In the genomic region with DNA sequence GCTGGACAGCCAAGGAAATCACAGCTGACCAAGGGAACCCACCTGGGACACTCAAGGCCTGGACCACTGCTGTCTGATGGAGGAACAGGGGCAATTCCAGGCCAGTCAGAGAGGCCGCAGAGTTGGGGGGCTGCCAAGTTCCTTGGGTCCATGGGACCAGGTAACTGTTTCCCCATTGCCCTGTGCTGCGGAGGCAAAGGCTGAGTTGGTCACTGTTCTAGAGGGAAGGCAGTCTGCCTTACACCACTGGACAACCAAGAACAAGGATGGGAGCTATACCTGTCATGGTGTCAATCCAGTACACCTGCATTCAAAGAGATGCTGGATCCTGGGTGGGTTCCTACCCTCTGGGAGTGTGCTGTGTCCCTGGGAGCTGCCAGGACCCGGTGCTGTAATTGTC, we compare ENCODE assay signal across 19 cellular contexts. TPM values are rescaled to one million over a fixed set of nuclear protein-coding genes. Genes with fewer than 3 reads are reported as not detected.
DNase-seq lines count a peak whose midpoint lies in the region; ATAC-seq, FAIRE-seq and TF ChIP-seq lines count a peak whose summit lies in the region.
"Had no signal": no experiment of that assay in that cellular context is flagged by ENCODE, and none has a peak within 500 bp of the region (broad histone marks: within the 10 kb centered on the region; RNA-seq: fewer than 3 reads in every experiment).

No MANE protein-coding gene starts in this region.

- ATAC-seq in activated T-helper 17 cell treated with anti-CD3 and anti-CD28 coated beads, Interleukin-2, amount 50 U/mL, for 72 hours (replicated peaks): no peak
- no peak for ATAC-seq in natural killer cell
- no peak for ATAC-seq in left lung
- ATAC-seq: A549, esophagus mucosa, gastroesophageal sphincter, HCT116 had no signal

- CTCF ChIA-PET in activated CD4-positive, alpha-beta T cell treated with anti-CD3 and anti-CD28 coated beads, Interleukin-2, amount 10 ng/mL, durations not matched to agents 7 days and 5 days (lab: Charles Lee): interaction anchor here (0.8 to 2.2 kb wide), 3 partner anchors 10 to 14 kb away, joined by 3 to 7 read pairs (median 4); no protein-coding TSS in a partner anchor

- no peak overlapping the region for H3K4me3 Mint-ChIP-seq in activated CD4-positive, alpha-beta T cell treated with anti-CD3 and anti-CD28 coated beads, Interleukin-2, amount 10 ng/mL, durations not matched to agents 7 days and 5 days
- peak overlapping the region; percentile 63 for H3K4me3 Mint-ChIP-seq in activated T-helper 17 cell treated with anti-CD3 and anti-CD28 coated beads, Interleukin-2, amount 50 U/mL, for 72 hours
- H3K4me3 Mint-ChIP-seq in natural killer cell: no peak overlapping the region

- in situ Hi-C loops in GM18951 (cut with MboI; ENCODE audit: low sequenced_read_pairs, unreplicated experiment): no loop called here

- H3K27me3 Mint-ChIP-seq in activated CD4-positive, alpha-beta T cell treated with anti-CD3 and anti-CD28 coated beads, Interleukin-2, amount 10 ng/mL, durations not matched to agents 7 days and 5 days: no peaks in the 10 kb centered on the region
- no peaks in the 10 kb centered on the region for H3K27me3 Mint-ChIP-seq in activated T-helper 17 cell treated with anti-CD3 and anti-CD28 coated beads, Interleukin-2, amount 50 U/mL, for 72 hours
- no peaks in the 10 kb centered on the region for H3K27me3 Mint-ChIP-seq in natural killer cell (ENCODE audit: low read depth in 2 of 2)

- H3K4me3 ChIP-seq in left lung: no peak overlapping the region
- H3K4me3 ChIP-seq: A549, gastroesophageal sphincter, uterus had no signal

- no peak for FAIRE-seq in urothelium cell line (lab: Jason Lieb, UNC)
- FAIRE-seq: A549, D721Med, kidney had no signal

- no peaks in the 10 kb centered on the region for H3K27me3 ChIP-seq in left lung
- H3K27me3 ChIP-seq: gastroesophageal sphincter, uterus had no signal

- no peak for DNase-seq in activated CD4-positive, alpha-beta T cell treated with anti-CD3 and anti-CD28 coated beads, Interleukin-2, amount 10 ng/mL, durations not matched to agents 7 days and 5 days
- DNase-seq in activated CD4-positive, alpha-beta T cell treated with anti-CD3 and anti-CD28 coated beads, Interleukin-2, amount 50 U/mL, for 4 hours: no peak
- DNase-seq in natural killer cell: no peak
- no peak for DNase-seq in urothelium cell line (ENCODE audit: low spot score)
- DNase-seq in NCI-H1417 treated with DMSO at 0.1 percent for 48 hours (lab: John Stamatoyannopoulos, UW): no peak
- no peak for DNase-seq in left lung
- DNase-seq: activated CD4-positive, alpha-beta T cell treated with anti-CD3 and anti-CD28 coated beads, Interleukin-2, amount 50 U/mL, for 1 hour; kidney; NCI-H1092 treated with DMSO at 0.1 percent for 48 hours; stimulated activated CD4-positive, alpha-beta T cell treated with anti-CD3 and anti-CD28 coated beads, Interleukin-4, amount 100 ng/mL, for 24 hours; uterus had no signal

- no peak overlapping the region for H3K27ac ChIP-seq in left lung
- H3K27ac ChIP-seq: A549, gastroesophageal sphincter, RWPE1, uterus had no signal

- peak; percentile 20 for TF ChIP-seq POLR2A in GM18951 (IDR thresholded peaks at IDR 0.05; ENCODE audit: extremely low read depth, insufficient read depth, insufficient read length)

- H3K4me1 Mint-ChIP-seq in activated CD4-positive, alpha-beta T cell treated with anti-CD3 and anti-CD28 coated beads, Interleukin-2, amount 10 ng/mL, durations not matched to agents 7 days and 5 days: peaks cover 67% of the 10 kb centered on the region
- peaks cover 33% of the 10 kb centered on the region for H3K4me1 Mint-ChIP-seq in activated T-helper 17 cell treated with anti-CD3 and anti-CD28 coated beads, Interleukin-2, amount 50 U/mL, for 72 hours
- peaks cover 38 to 44% of the 10 kb centered on the region in 2 donors for H3K4me1 Mint-ChIP-seq in natural killer cell

- H3K9me3 ChIP-seq in left lung: no peaks in the 10 kb centered on the region
- H3K9me3 ChIP-seq: A549, uterus had no signal

- POLR2A ChIA-PET in activated CD4-positive, alpha-beta T cell treated with anti-CD3 and anti-CD28 coated beads, Interleukin-2, amount 10 ng/mL, durations not matched to agents 7 days and 5 days (lab: Charles Lee): no interaction called here

- no peak for TF ChIP-seq CTCF in natural killer cell (IDR thresholded peaks at IDR 0.05)
- no peak for TF ChIP-seq CTCF in left lung (IDR thresholded peaks at IDR 0.05)

- peaks cover 63% of the 10 kb centered on the region for H3K36me3 Mint-ChIP-seq in activated CD4-positive, alpha-beta T cell treated with anti-CD3 and anti-CD28 coated beads, Interleukin-2, amount 10 ng/mL, durations not matched to agents 7 days and 5 days (ENCODE audit: low read depth)
- H3K36me3 Mint-ChIP-seq in activated T-helper 17 cell treated with anti-CD3 and anti-CD28 coated beads, Interleukin-2, amount 50 U/mL, for 72 hours (ENCODE audit: low read depth): peaks cover 31% of the 10 kb centered on the region
- H3K36me3 Mint-ChIP-seq in natural killer cell: peaks cover 12% of the 10 kb centered on the region

- H3K9me3 Mint-ChIP-seq in activated CD4-positive, alpha-beta T cell treated with anti-CD3 and anti-CD28 coated beads, Interleukin-2, amount 10 ng/mL, durations not matched to agents 7 days and 5 days: peaks cover 4% of the 10 kb centered on the region
- peaks cover 10% of the 10 kb centered on the region for H3K9me3 Mint-ChIP-seq in activated T-helper 17 cell treated with anti-CD3 and anti-CD28 coated beads, Interleukin-2, amount 50 U/mL, for 72 hours
- no peaks in the 10 kb centered on the region for H3K9me3 Mint-ChIP-seq in natural killer cell

- H3K4me1 ChIP-seq in left lung: peaks cover 0 to 19% of the 10 kb centered on the region in 2 donors
- H3K4me1 ChIP-seq: A549, gastroesophageal sphincter, uterus had no signal

- H3K27ac Mint-ChIP-seq in activated CD4-positive, alpha-beta T cell treated with anti-CD3 and anti-CD28 coated beads, Interleukin-2, amount 10 ng/mL, durations not matched to agents 7 days and 5 days: peak overlapping the region; percentile 91
- H3K27ac Mint-ChIP-seq in activated T-helper 17 cell treated with anti-CD3 and anti-CD28 coated beads, Interleukin-2, amount 50 U/mL, for 72 hours: peak overlapping the region; percentile 82
- H3K27ac Mint-ChIP-seq in natural killer cell: peak overlapping the region; percentile 79

- intact Hi-C loops in natural killer cell (cut with micrococcal nuclease): loop anchor here (5.0 kb wide), 1 partner anchor 295 kb away; no protein-coding TSS in a partner anchor
- intact Hi-C loops in left lung (cut with DNase I): no loop called here

- no peaks in the 10 kb centered on the region for H3K36me3 ChIP-seq in left lung
- H3K36me3 ChIP-seq: gastroesophageal sphincter, uterus had no signal

RNA-seq across cellular contexts. Expression of a gene that starts 9.6 kb away (rescaled TPM):
- 100 to 1,000 TPM in 1 of 2 experiments, 10 to 100 TPM in 1; 95.1 to 101 TPM for total RNA-seq in activated CD4-positive, alpha-beta T cell treated with anti-CD3 and anti-CD28 coated beads, Interleukin-2, amount 10 ng/mL, durations not matched to agents 7 days and 5 days
- total RNA-seq in activated T-helper 17 cell treated with anti-CD3 and anti-CD28 coated beads, Interleukin-2, amount 50 U/mL, for 72 hours: 10 to 100 TPM; 45.1 to 70.4 TPM
- total RNA-seq in natural killer cell (10 to 100 TPM; 58.4 to 92.6 (median 73.4) TPM), left lung (10 to 100 TPM; 17.1 to 24.9 TPM)
